19 cellular contexts compared by ENCODE assay signal in the genomic region with DNA sequence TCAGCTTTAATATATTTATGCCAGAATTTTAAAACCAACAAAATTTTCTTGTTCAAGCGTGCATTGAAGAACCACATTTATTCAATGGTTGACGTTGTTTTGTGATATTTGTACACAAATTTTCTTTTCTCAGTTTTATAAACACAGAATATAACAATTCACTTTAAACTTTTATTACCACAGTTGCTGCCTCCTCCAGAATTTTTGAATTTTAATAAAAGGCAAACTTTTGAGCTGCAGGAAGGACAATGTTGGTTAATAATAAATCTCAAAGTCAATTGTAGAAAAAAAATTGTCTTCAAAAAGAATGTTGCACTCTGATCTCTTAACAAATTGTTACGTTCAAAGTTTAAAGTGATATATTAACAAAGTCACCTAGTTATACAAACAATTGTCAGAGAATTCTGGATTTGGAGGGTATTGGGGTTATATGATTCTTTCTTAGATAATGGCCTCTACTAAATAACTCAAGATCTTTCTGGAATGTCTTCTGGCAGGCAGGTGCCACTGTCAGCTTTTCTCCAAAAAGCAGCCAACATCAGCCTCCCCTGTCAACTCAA.
"Had no signal": no experiment of that assay in that cellular context is flagged by ENCODE, and none has a peak within 500 bp of the region (broad histone marks: within the 10 kb centered on the region; RNA-seq: fewer than 3 reads in every experiment).

No MANE protein-coding gene starts in this region.

- H3K4me2 ChIP-seq: SK-N-SH had no signal

- H3K27ac ChIP-seq: adrenal gland, breast epithelium, VCaP had no signal

- H3K36me3 ChIP-seq: adrenal gland, breast epithelium had no signal

- H3K9me2 ChIP-seq: SK-N-SH had no signal

- DNase-seq: activated CD4-positive, alpha-beta memory T cell treated with anti-CD3 and anti-CD28 coated beads, Interleukin-2, amount 10 ng/mL, durations not matched to agents 7 days and 5 days; activated CD4-positive, alpha-beta T cell treated with anti-CD3 and anti-CD28 coated beads, Interleukin-2, amount 10 ng/mL, durations not matched to agents 7 days and 5 days; activated CD4-positive, CD25-positive, alpha-beta regulatory T cell; activated naive CD4-positive, alpha-beta T cell treated with anti-CD3 and anti-CD28 coated beads, Interleukin-2, amount 50 U/mL, for 16 hours; activated naive CD8-positive, alpha-beta T cell treated with anti-CD3 and anti-CD28 coated beads, Interleukin-2, amount 10 ng/mL, durations not matched to agents 7 days and 5 days; activated T-cell treated with anti-CD3 and anti-CD28 coated beads for 4 hours; activated T-cell treated with anti-CD3 and anti-CD28 coated beads, Interleukin-2, amount 50 U/mL, for 48 hours; adrenal gland; anterior cingulate cortex; caudate nucleus; Karpas-422; NCI-H510A; NCI-H526 treated with DMSO at 0.1 percent for 48 hours; NCI-H82; SK-N-SH; T-helper 1 cell had no signal

- ATAC-seq: K562 had no signal

- H3K4me1 ChIP-seq: adrenal gland, breast epithelium had no signal

- H3K27me3 ChIP-seq: adrenal gland, breast epithelium had no signal

- H3K4me3 ChIP-seq: adrenal gland, breast epithelium, K562 had no signal

- H3K9me3 ChIP-seq: adrenal gland, breast epithelium, SK-N-SH had no signal
